In the genomic region with DNA sequence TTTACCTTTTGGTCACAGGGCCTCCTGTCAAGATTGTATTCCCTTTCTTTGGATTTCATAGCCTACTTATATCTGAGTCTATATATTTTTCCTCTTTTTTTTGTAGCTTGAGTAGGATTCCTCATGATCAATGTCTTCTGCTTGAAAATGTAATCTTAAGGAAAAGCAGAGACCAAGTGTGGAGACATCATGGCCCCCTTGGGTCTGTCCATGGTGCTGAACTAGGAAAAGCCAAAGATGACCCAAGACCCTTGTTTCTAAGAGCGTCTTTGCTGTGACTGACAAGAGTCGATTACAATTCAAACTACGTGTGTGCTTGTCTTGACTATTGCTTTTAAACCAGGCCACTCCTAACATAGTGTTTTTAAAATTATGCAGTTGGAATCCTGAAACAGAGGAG, we compare ENCODE assay signal across 30 cellular contexts.
A peak's percentile ranks its signal among the peaks of the same experiment; 100 is the strongest.
DNase-seq lines count a peak whose midpoint lies in the region; ATAC-seq and TF ChIP-seq lines count a peak whose summit lies in the region.
"Had no signal": no experiment of that assay in that cellular context is flagged by ENCODE, and none has a peak within 500 bp of the region (broad histone marks: within the 10 kb centered on the region; RNA-seq: fewer than 3 reads in every experiment).

No MANE protein-coding gene starts in this region.

- no peaks in the 10 kb centered on the region for H3F3A ChIP-seq in GM23338 (replicated peaks; ENCODE audit: low read depth)

- H3K4me2 ChIP-seq in GM23338 (no peak overlapping the region), hepatocyte (no peak overlapping the region), neuronal stem cell (ENCODE audit: insufficient read depth, low read length, poor library complexity, severe bottlenecking) (no peak overlapping the region)

- TF ChIP-seq CTCF in GM23338 (conservative IDR thresholded peaks at IDR 0.05; ENCODE audit: low read depth in 2 of 2) (no peak), hepatocyte (IDR thresholded peaks at IDR 0.05; ENCODE audit: poor library complexity) (no peak)

- H3K79me1 ChIP-seq in neuronal stem cell (ENCODE audit: low read depth, low read length) = no peaks in the 10 kb centered on the region

- H3K4me1 Mint-ChIP-seq in GM23338 = peaks cover 18% of the 10 kb centered on the region
- H3K4me1 Mint-ChIP-seq: activated CD4-positive, alpha-beta T cell treated with anti-CD3 and anti-CD28 coated beads, Interleukin-2, amount 10 ng/mL, durations not matched to agents 24 days and 14 days; stimulated activated naive B cell treated with anti-CD40 and anti-IgM and Interleukin-4, amounts not matched to agents 10 μg/mL and 1 μg/mL and 100 μg/mL, for 72 hours had no signal

- no peak overlapping the region for H2BK120ac ChIP-seq in neuronal stem cell (ENCODE audit: low read depth, low read length)

- no peak overlapping the region for H3K27ac ChIP-seq in GM23338 (ENCODE audit: low read depth)
- no peak overlapping the region for H3K27ac ChIP-seq in hepatocyte
- H3K27ac ChIP-seq in neuronal stem cell (replicated peaks; ENCODE audit: low read length) = no peak overlapping the region
- H3K27ac ChIP-seq: colonic mucosa, esophagus squamous epithelium, GM23248, testis, uterus, VCaP had no signal

- H3K9ac ChIP-seq in neuronal stem cell (ENCODE audit: low read depth, low read length, poor library complexity) = no peak overlapping the region
- H3K9ac ChIP-seq: GM23248 had no signal

- peaks cover 10% of the 10 kb centered on the region; the same call in 1 of the 2 replicates for H3K4me1 ChIP-seq in GM23338 (ENCODE audit: insufficient read depth)
- H3K4me1 ChIP-seq in hepatocyte (ENCODE audit: insufficient read depth) = no peaks in the 10 kb centered on the region
- no peaks in the 10 kb centered on the region for H3K4me1 ChIP-seq in neuronal stem cell (ENCODE audit: control insufficient read depth in 2 of 2, insufficient read depth in 1 of 2, low read depth in 1 of 2, low read length in 2 of 2)
- H3K4me1 ChIP-seq: colonic mucosa, esophagus squamous epithelium, testis, uterus had no signal

- H3K23ac ChIP-seq in neuronal stem cell (ENCODE audit: low read depth, low read length, poor library complexity) = no peak overlapping the region

- no peak overlapping the region for H2AFZ ChIP-seq in GM23338
- H2AFZ ChIP-seq in hepatocyte = no peak overlapping the region
- no peak overlapping the region for H2AFZ ChIP-seq in neuronal stem cell (ENCODE audit: low read length)
- H2AFZ ChIP-seq: GM23248 had no signal

- H3K9me2 ChIP-seq in GM23338 (ENCODE audit: insufficient read depth) = peaks cover 8% of the 10 kb centered on the region
- H3K9me2 ChIP-seq in hepatocyte (replicated peaks; ENCODE audit: insufficient read depth) = no peaks in the 10 kb centered on the region

- no peak overlapping the region for H4K91ac ChIP-seq in neuronal stem cell (ENCODE audit: low read depth, low read length, poor library complexity)

- H3K36me3 ChIP-seq in GM23338 (ENCODE audit: insufficient read depth) (no peaks in the 10 kb centered on the region), hepatocyte (replicated peaks; ENCODE audit: insufficient read depth, low read depth) (no peaks in the 10 kb centered on the region), neuronal stem cell (replicated peaks in 1 of 2; ENCODE audit: control insufficient read depth in 2 of 2, insufficient read depth in 2 of 2, low read length in 2 of 2) (no peaks in the 10 kb centered on the region)
- H3K36me3 ChIP-seq: colonic mucosa, esophagus squamous epithelium, uterus had no signal

- 66% methylated on average over 3 of the region's 3 CpGs for WGBS in hepatocyte (ENCODE audit: low lambda C conversion rate, missing lambda C conversion rate)
- WGBS in neuronal stem cell (ENCODE audit: extremely low coverage in 2 of 2, insufficient read length in 2 of 2, insufficient replicate concordance in 1 of 2), 2 donors = no CpG with 5 or more reads among the region's 3 CpGs

- no peaks in the 10 kb centered on the region for H3K9me3 ChIP-seq in hepatocyte (ENCODE audit: low read depth)
- H3K9me3 ChIP-seq in neuronal stem cell (replicated peaks in 1 of 2; ENCODE audit: control insufficient read depth in 2 of 2, insufficient read depth in 1 of 2, low read depth in 1 of 2, low read length in 2 of 2) = no peaks in the 10 kb centered on the region
- H3K9me3 ChIP-seq: colonic mucosa, esophagus squamous epithelium, testis, uterus had no signal

- H3K27ac Mint-ChIP-seq in GM23338 = no peak overlapping the region
- H3K27ac Mint-ChIP-seq: activated CD4-positive, alpha-beta T cell treated with anti-CD3 and anti-CD28 coated beads, Interleukin-2, amount 10 ng/mL, durations not matched to agents 24 days and 14 days; activated naive CD4-positive, alpha-beta T cell treated with anti-CD3 and anti-CD28 coated beads for 36 hours; CD4-positive, alpha-beta T cell; stimulated activated naive B cell treated with anti-CD40 and anti-IgM and Interleukin-4, amounts not matched to agents 10 μg/mL and 1 μg/mL and 100 μg/mL, for 72 hours had no signal

- H3K4me3 Mint-ChIP-seq in GM23338 = no peak overlapping the region
- H3K4me3 Mint-ChIP-seq: activated CD4-positive, alpha-beta T cell treated with anti-CD3 and anti-CD28 coated beads, Interleukin-2, amount 10 ng/mL, durations not matched to agents 24 days and 14 days; activated naive CD4-positive, alpha-beta T cell treated with anti-CD3 and anti-CD28 coated beads for 36 hours; activated T-cell treated with anti-CD3 and anti-CD28 coated beads, Interleukin-2, amount 50 U/mL, for 4 hours; CD4-positive, alpha-beta T cell; stimulated activated naive B cell treated with anti-CD40 and anti-IgM and Interleukin-4, amounts not matched to agents 10 μg/mL and 1 μg/mL and 100 μg/mL, for 72 hours had no signal

- H3K79me2 ChIP-seq in GM23338 (replicated peaks; ENCODE audit: insufficient read depth) = no peaks in the 10 kb centered on the region
- no peaks in the 10 kb centered on the region for H3K79me2 ChIP-seq in hepatocyte

- H4K20me1 ChIP-seq in GM23338 (replicated peaks; ENCODE audit: insufficient read depth) (no peaks in the 10 kb centered on the region; the same call in 1 of the 2 replicates), hepatocyte (ENCODE audit: insufficient read depth, poor library complexity, severe bottlenecking) (no peaks in the 10 kb centered on the region)

- no peak overlapping the region for H2AK5ac ChIP-seq in neuronal stem cell (ENCODE audit: low read depth, low read length)

- no peaks in the 10 kb centered on the region for H3K27me3 Mint-ChIP-seq in GM23338 (ENCODE audit: insufficient read depth, low read depth, poor library complexity)
- H3K27me3 Mint-ChIP-seq: activated CD4-positive, alpha-beta T cell treated with anti-CD3 and anti-CD28 coated beads, Interleukin-2, amount 10 ng/mL, durations not matched to agents 24 days and 14 days had no signal

- H3K18ac ChIP-seq in neuronal stem cell (ENCODE audit: low read length) = no peak overlapping the region

- H3K27me3 ChIP-seq in GM23338 (ENCODE audit: insufficient read depth) (no peaks in the 10 kb centered on the region), hepatocyte (no peaks in the 10 kb centered on the region), neuronal stem cell (ENCODE audit: control insufficient read depth in 3 of 3, insufficient read depth in 3 of 3, low read depth in 1 of 3, low read length in 3 of 3) (no peaks in the 10 kb centered on the region)
- H3K27me3 ChIP-seq: colonic mucosa, esophagus squamous epithelium, testis, uterus had no signal

- DNase-seq in GM23338 (ENCODE audit: low spot score) = peak; percentile 81
- peak; percentile 14 for DNase-seq in RKO (ENCODE audit: low spot score)
- DNase-seq in hepatocyte (ENCODE audit: low spot score) = peak; percentile 23
- peak; percentile 57 for DNase-seq in neuronal stem cell (ENCODE audit: low spot score)
- DNase-seq in NCI-H1436 (lab: John Stamatoyannopoulos, UW) = no peak
- DNase-seq in AML-193 (lab: John Stamatoyannopoulos, UW) = no peak
- no peak for DNase-seq in effector CD4-positive, alpha-beta T cell
- no peak for DNase-seq in activated naive CD4-positive, alpha-beta T cell treated with Interleukin-2 at 50 U/mL for 16 hours
- DNase-seq: activated CD4-positive, alpha-beta T cell treated with anti-CD3 and anti-CD28 coated beads, Interleukin-2, amount 10 ng/mL, durations not matched to agents 24 days and 14 days; activated naive CD4-positive, alpha-beta T cell treated with anti-CD3 and anti-CD28 coated beads for 36 hours; activated T-cell treated with anti-CD3 and anti-CD28 coated beads, Interleukin-2, amount 50 U/mL, for 4 hours; amniotic stem cell; CD4-positive, alpha-beta T cell; colonic mucosa; DMS 273 treated with DMSO at 0.1 percent for 48 hours; esophagus squamous epithelium; GM23248; hypothalamus; Kasumi-1; kidney; mammary epithelial cell; NCI-H1048; NCI-H1930; NCI-H2227 treated with DMSO at 0.1 percent for 48 hours; nucleus accumbens; stimulated activated CD4-positive, alpha-beta T cell treated with anti-CD3 and anti-CD28 coated beads, Interleukin-4, amount 100 ng/mL, for 24 hours; stimulated activated naive B cell treated with anti-CD40 and anti-IgM and Interleukin-4, amounts not matched to agents 10 μg/mL and 1 μg/mL and 100 μg/mL, for 72 hours; testis; uterus had no signal

- no peak overlapping the region for H2BK15ac ChIP-seq in neuronal stem cell (ENCODE audit: low read length)

- H3K4ac ChIP-seq in neuronal stem cell (ENCODE audit: low read length) = no peak overlapping the region

- H3K14ac ChIP-seq in neuronal stem cell (ENCODE audit: low read length) = no peak overlapping the region

- no peak overlapping the region for H2BK12ac ChIP-seq in neuronal stem cell (ENCODE audit: low read length)

- peak; percentile 63 for ATAC-seq in GM23338
- ATAC-seq: activated T-cell treated with anti-CD3 and anti-CD28 coated beads, Interleukin-2, amount 50 U/mL, for 4 hours; stimulated activated naive B cell treated with anti-CD40 and anti-IgM and Interleukin-4, amounts not matched to agents 10 μg/mL and 1 μg/mL and 100 μg/mL, for 72 hours had no signal

- H3K4me3 ChIP-seq in GM23338 (no peak overlapping the region), hepatocyte (no peak overlapping the region), neuronal stem cell (ENCODE audit: low read length in 2 of 2) (no peak overlapping the region)
- H3K4me3 ChIP-seq: colonic mucosa, esophagus squamous epithelium, GM23248, testis, uterus had no signal

- H3K9me3 Mint-ChIP-seq in GM23338 = no peaks in the 10 kb centered on the region
- H3K9me3 Mint-ChIP-seq: activated naive CD4-positive, alpha-beta T cell treated with anti-CD3 and anti-CD28 coated beads for 36 hours had no signal

- H2BK5ac ChIP-seq in neuronal stem cell (ENCODE audit: low read length) = no peak overlapping the region

- H3K36me3 Mint-ChIP-seq in GM23338 (ENCODE audit: low read depth) = no peaks in the 10 kb centered on the region
- H3K36me3 Mint-ChIP-seq: stimulated activated naive B cell treated with anti-CD40 and anti-IgM and Interleukin-4, amounts not matched to agents 10 μg/mL and 1 μg/mL and 100 μg/mL, for 72 hours had no signal

- H4K8ac ChIP-seq in neuronal stem cell (ENCODE audit: low read depth, low read length) = no peak overlapping the region

TF ChIP-seq in GM23338, 12 proteins besides CTCF, POLR2A, EP300 and RAD21 (continues in another document):
- TF ChIP-seq NANOG (IDR thresholded peaks at IDR 0.05; ENCODE audit: borderline replicate concordance) (no peak), ZNF114 (CRISPR knock-in tag; IDR thresholded peaks at IDR 0.05) (0 out of 2 replicates have a peak, but pooled peaks have one; percentile 38), ZNF331 (CRISPR knock-in tag; IDR thresholded peaks at IDR 0.05; ENCODE audit: low read depth) (no peak)

Comparison
In these comparisons a context has a peak if more than half of its experiments do, and no peak if none do; other contexts are left out.
1. DNase-seq: peak in GM23338 (single experiment), RKO (single experiment), hepatocyte (single experiment) and neuronal stem cell (single experiment); none in NCI-H1436 (single experiment), AML-193 (0 of 2), effector CD4-positive, alpha-beta T cell (single experiment) and activated naive CD4-positive, alpha-beta T cell treated with Interleukin-2 at 50 U/mL for 16 hours (single experiment).